ENCODE assay signal across 8 cellular contexts in the genomic region with DNA sequence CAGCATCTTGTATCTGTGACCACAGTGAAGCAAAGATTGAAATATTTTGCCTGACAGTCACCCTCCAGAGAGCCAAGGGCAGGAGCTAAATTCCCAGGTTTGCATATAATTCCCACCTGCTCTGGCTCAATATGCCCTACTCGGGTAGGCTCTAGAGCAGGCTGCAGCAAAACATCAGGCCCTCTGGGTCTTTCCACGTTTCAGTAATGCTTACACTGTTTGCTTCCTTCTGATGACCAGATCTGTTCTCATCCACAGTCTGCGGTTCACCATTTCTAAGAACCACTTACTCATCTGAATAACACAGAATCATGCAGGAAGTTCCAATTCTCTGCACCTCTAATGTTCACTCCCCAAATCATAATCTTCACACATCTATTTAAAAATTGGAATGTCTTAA.
A peak's percentile ranks its signal among the peaks of the same experiment; 100 is the strongest.
DNase-seq lines count a peak whose midpoint lies in the region; ATAC-seq and TF ChIP-seq lines count a peak whose summit lies in the region.

No MANE protein-coding gene starts in this region.

- H3K9me3 Mint-ChIP-seq in activated CD4-positive, alpha-beta T cell treated with anti-CD3 and anti-CD28 coated beads, Interleukin-2, amount 10 ng/mL, durations not matched to agents 7 days and 5 days: peaks cover 3% of the 10 kb centered on the region

- peak overlapping the region; percentile 76 for H3K27ac Mint-ChIP-seq in activated CD4-positive, alpha-beta T cell treated with anti-CD3 and anti-CD28 coated beads, Interleukin-2, amount 10 ng/mL, durations not matched to agents 7 days and 5 days

- TF ChIP-seq CTCF in foreskin keratinocyte (conservative IDR thresholded peaks at IDR 0.05): no peak

- peaks cover 26% of the 10 kb centered on the region for H3K4me1 Mint-ChIP-seq in activated CD4-positive, alpha-beta T cell treated with anti-CD3 and anti-CD28 coated beads, Interleukin-2, amount 10 ng/mL, durations not matched to agents 7 days and 5 days

- POLR2A ChIA-PET in activated CD4-positive, alpha-beta T cell treated with anti-CD3 and anti-CD28 coated beads, Interleukin-2, amount 10 ng/mL, durations not matched to agents 7 days and 5 days (lab: Charles Lee): no interaction called here

- peak; percentile 95 for ATAC-seq in HG03135 (IDR thresholded peaks at IDR 0.05; ENCODE audit: unreplicated experiment)
- peak; percentile 76 for ATAC-seq in foreskin keratinocyte

- H3K4me1 ChIP-seq in foreskin keratinocyte: peaks cover 19% of the 10 kb centered on the region

- CTCF ChIA-PET in activated CD4-positive, alpha-beta T cell treated with anti-CD3 and anti-CD28 coated beads, Interleukin-2, amount 10 ng/mL, durations not matched to agents 7 days and 5 days (lab: Charles Lee): no interaction called here

- H3K27me3 Mint-ChIP-seq in activated CD4-positive, alpha-beta T cell treated with anti-CD3 and anti-CD28 coated beads, Interleukin-2, amount 10 ng/mL, durations not matched to agents 7 days and 5 days: no peaks in the 10 kb centered on the region

- H3K27ac ChIP-seq in foreskin keratinocyte: no peak overlapping the region

- H3K27me3 ChIP-seq in foreskin keratinocyte: no peaks in the 10 kb centered on the region

- no peak overlapping the region for H3K4me3 Mint-ChIP-seq in activated CD4-positive, alpha-beta T cell treated with anti-CD3 and anti-CD28 coated beads, Interleukin-2, amount 10 ng/mL, durations not matched to agents 7 days and 5 days

- H3K36me3 Mint-ChIP-seq in activated CD4-positive, alpha-beta T cell treated with anti-CD3 and anti-CD28 coated beads, Interleukin-2, amount 10 ng/mL, durations not matched to agents 7 days and 5 days (ENCODE audit: low read depth): peaks cover 8% of the 10 kb centered on the region

- DNase-seq in NOMO-1 treated with DMSO at 0.1 percent for 48 hours (lab: John Stamatoyannopoulos, UW; ENCODE audit: unreplicated experiment) (peak; percentile 12), NOMO-1 treated with dmso at 0.1 percent for 144 hours (lab: John Stamatoyannopoulos, UW; ENCODE audit: unreplicated experiment) (no peak), foreskin keratinocyte (peak in 1 of 2 donors; percentile 52), NCI-H187 treated with DMSO at 0.1 percent for 48 hours (lab: John Stamatoyannopoulos, UW) (no peak), NCI-H1436 treated with DMSO at 0.1 percent for 48 hours (lab: John Stamatoyannopoulos, UW) (no peak), SK-N-DZ (ENCODE audit: low spot score) (no peak)
- peak; percentile 63 for DNase-seq in activated CD4-positive, alpha-beta T cell treated with anti-CD3 and anti-CD28 coated beads, Interleukin-2, amount 10 ng/mL, durations not matched to agents 7 days and 5 days

Comparison
In these comparisons a context has a peak if more than half of its experiments do, and no peak if none do; other contexts are left out.
1. DNase-seq: peak in NOMO-1 treated with DMSO at 0.1 percent for 48 hours (single experiment) and activated CD4-positive, alpha-beta T cell treated with anti-CD3 and anti-CD28 coated beads, Interleukin-2, amount 10 ng/mL, durations not matched to agents 7 days and 5 days (single experiment); none in NOMO-1 treated with dmso at 0.1 percent for 144 hours (single experiment), NCI-H187 treated with DMSO at 0.1 percent for 48 hours (single experiment), NCI-H1436 treated with DMSO at 0.1 percent for 48 hours (single experiment) and SK-N-DZ (single experiment).